Comparison of ENCODE assay signal across 15 cellular contexts in genomic region chr1:30407862-30408580, GRCh38.
DNase-seq lines count a peak whose midpoint lies in the region; ATAC-seq and TF ChIP-seq lines count a peak whose summit lies in the region.
"Had no signal": no experiment of that assay in that cellular context is flagged by ENCODE, and none has a peak within 500 bp of the region (broad histone marks: within the 10 kb centered on the region; RNA-seq: fewer than 3 reads in every experiment).

No MANE protein-coding gene starts in this region.

- H3K23me2 ChIP-seq in H9 (ENCODE audit: insufficient read length, low read depth, low read length, poor library complexity, severe bottlenecking), result no peaks in the 10 kb centered on the region

- TF ChIP-seq CTCF in AG09309 (IDR thresholded peaks at IDR 0.05; ENCODE audit: control insufficient read depth, insufficient read depth, low read depth, low read length, missing control alignments) (no peak), H9 (conservative IDR thresholded peaks at IDR 0.05) (no peak), colonic mucosa (IDR thresholded peaks at IDR 0.05) (no peak)

- no peaks in the 10 kb centered on the region for H3K4me1 ChIP-seq in H9 (ENCODE audit: insufficient read depth, low read length)
- no peaks in the 10 kb centered on the region for H3K4me1 ChIP-seq in colonic mucosa

- WGBS in H9 (ENCODE audit: extremely low coverage, insufficient read length, low lambda C conversion rate), result no CpG with 5 or more reads among the region's 9 CpGs

- H2AK5ac ChIP-seq in H9 (ENCODE audit: insufficient read length, low read length), result no peak overlapping the region

- H2BK5ac ChIP-seq in H9 (ENCODE audit: insufficient read length, low read length), result no peak overlapping the region

- H3T11ph ChIP-seq in H9 (ENCODE audit: low read length), result no peak overlapping the region

- H2BK15ac ChIP-seq in H9 (ENCODE audit: low read depth, low read length), result no peak overlapping the region

- peaks cover 15 to 24% of the 10 kb centered on the region in 2 experiments for H3K4me1 Mint-ChIP-seq in H9
- H3K4me1 Mint-ChIP-seq: B cell had no signal

- no peak overlapping the region for H3K23ac ChIP-seq in H9 (ENCODE audit: insufficient read length, low read depth, low read length)

- H3K9ac ChIP-seq in H9 (ENCODE audit: extremely low read depth, insufficient read length, low read length), result no peak overlapping the region
- no peak overlapping the region for H3K9ac ChIP-seq in colonic mucosa (ENCODE audit: low read depth in 2 of 2, low read length in 2 of 2)
- H3K9ac ChIP-seq: KMS-11 had no signal

- no peak overlapping the region for H4K5ac ChIP-seq in H9 (ENCODE audit: insufficient read length, low read depth, low read length)

- no peaks in the 10 kb centered on the region for H3K79me2 ChIP-seq in H9 (ENCODE audit: insufficient read depth, low read length)

- H2AFZ ChIP-seq in H9 (ENCODE audit: low read length), result no peak overlapping the region

- DNase-seq in AG09309 (ENCODE audit: low read depth) (peak; percentile 25), H9 (peak; percentile 5), colonic mucosa (peak; percentile 6), non-pigmented ciliary epithelial cell (ENCODE audit: low read depth) (peak; percentile 9), germinal center (ENCODE audit: low spot score) (no peak), NCI-H187 treated with DMSO at 0.1 percent for 48 hours (lab: John Stamatoyannopoulos, UW) (no peak)
- DNase-seq: DMS153, HCEC 1CT, hypothalamus, T-helper 1 cell had no signal

- H3K4ac ChIP-seq in H9 (ENCODE audit: low read depth, low read length), result no peak overlapping the region

- peaks cover 3% of the 10 kb centered on the region for H3K27me3 Mint-ChIP-seq in H9 (ENCODE audit: low read depth)

- no peak overlapping the region for H3K18ac ChIP-seq in H9 (ENCODE audit: insufficient read length, low read depth, low read length)

- no peak overlapping the region for H2BK120ac ChIP-seq in H9 (ENCODE audit: low read depth, low read length, poor library complexity, severe bottlenecking)

- H3K27ac Mint-ChIP-seq in H9, result no peak overlapping the region
- H3K27ac Mint-ChIP-seq: B cell had no signal

- no peak overlapping the region for H4K8ac ChIP-seq in H9 (replicated peaks; ENCODE audit: insufficient read length, low read depth, low read length)

- H3K14ac ChIP-seq in H9 (ENCODE audit: insufficient read depth, low read length), result no peak overlapping the region

- H3K9me3 ChIP-seq in H9 (ENCODE audit: control insufficient read depth, low read depth, low read length) (no peaks in the 10 kb centered on the region), colonic mucosa (no peaks in the 10 kb centered on the region)

- no peak overlapping the region for H3K4me3 Mint-ChIP-seq in H9
- H3K4me3 Mint-ChIP-seq: B cell had no signal

- H2BK20ac ChIP-seq in H9 (ENCODE audit: low read depth, low read length, poor library complexity, severe bottlenecking), result no peak overlapping the region

- no peaks in the 10 kb centered on the region for H3K79me1 ChIP-seq in H9 (ENCODE audit: insufficient read depth, low read depth, low read length, poor library complexity, severe bottlenecking)

- H3K56ac ChIP-seq in H9 (ENCODE audit: insufficient read length, low read depth, low read length), result no peak overlapping the region

- no peak for ATAC-seq in GM19455 (IDR thresholded peaks at IDR 0.05; ENCODE audit: unreplicated experiment)
- no peak for ATAC-seq in HG03175 (IDR thresholded peaks at IDR 0.05; ENCODE audit: unreplicated experiment)

- no peak overlapping the region for H4K91ac ChIP-seq in H9 (ENCODE audit: insufficient read length, low read depth, low read length)

- H2BK12ac ChIP-seq in H9 (ENCODE audit: insufficient read length, low read depth, low read length), result no peak overlapping the region

- no peak overlapping the region for H3K4me2 ChIP-seq in H9 (ENCODE audit: insufficient read depth, insufficient read length, low read length)
- H3K4me2 ChIP-seq: KMS-11 had no signal

- H4K20me1 ChIP-seq in H9 (ENCODE audit: control insufficient read depth, insufficient read depth, insufficient read length), result no peaks in the 10 kb centered on the region

- H3K36me3 Mint-ChIP-seq in H9 (ENCODE audit: insufficient read depth in 1 of 3, low read depth in 3 of 3), result no peaks in the 10 kb centered on the region; a peak in 1 of 7 replicates

- H3K27ac ChIP-seq in H9 (ENCODE audit: insufficient read length, low read depth, low read length) (no peak overlapping the region), colonic mucosa (no peak overlapping the region)
- H3K27ac ChIP-seq: HL-60, KMS-11 had no signal

- no peak overlapping the region for H3K4me3 ChIP-seq in AG09309 (ENCODE audit: control insufficient read depth, low read depth, low read length)
- H3K4me3 ChIP-seq in colonic mucosa, result no peak overlapping the region

- H3K36me3 ChIP-seq in colonic mucosa, result no peaks in the 10 kb centered on the region

- H3K9me3 Mint-ChIP-seq in H9, result no peaks in the 10 kb centered on the region

- intact Hi-C loops in colonic mucosa (cut with DNase I), result no loop called here

- H3K27me3 ChIP-seq in H9 (ENCODE audit: insufficient read depth, low read length) (no peaks in the 10 kb centered on the region), colonic mucosa (no peaks in the 10 kb centered on the region)

Comparison
In these comparisons a context has a peak if more than half of its experiments do, and no peak if none do; other contexts are left out.
1. DNase-seq: peak in AG09309 (single experiment), H9 (single experiment), colonic mucosa (single experiment) and non-pigmented ciliary epithelial cell (single experiment); none in germinal center (single experiment) and NCI-H187 treated with DMSO at 0.1 percent for 48 hours (single experiment).